In the genomic region with DNA sequence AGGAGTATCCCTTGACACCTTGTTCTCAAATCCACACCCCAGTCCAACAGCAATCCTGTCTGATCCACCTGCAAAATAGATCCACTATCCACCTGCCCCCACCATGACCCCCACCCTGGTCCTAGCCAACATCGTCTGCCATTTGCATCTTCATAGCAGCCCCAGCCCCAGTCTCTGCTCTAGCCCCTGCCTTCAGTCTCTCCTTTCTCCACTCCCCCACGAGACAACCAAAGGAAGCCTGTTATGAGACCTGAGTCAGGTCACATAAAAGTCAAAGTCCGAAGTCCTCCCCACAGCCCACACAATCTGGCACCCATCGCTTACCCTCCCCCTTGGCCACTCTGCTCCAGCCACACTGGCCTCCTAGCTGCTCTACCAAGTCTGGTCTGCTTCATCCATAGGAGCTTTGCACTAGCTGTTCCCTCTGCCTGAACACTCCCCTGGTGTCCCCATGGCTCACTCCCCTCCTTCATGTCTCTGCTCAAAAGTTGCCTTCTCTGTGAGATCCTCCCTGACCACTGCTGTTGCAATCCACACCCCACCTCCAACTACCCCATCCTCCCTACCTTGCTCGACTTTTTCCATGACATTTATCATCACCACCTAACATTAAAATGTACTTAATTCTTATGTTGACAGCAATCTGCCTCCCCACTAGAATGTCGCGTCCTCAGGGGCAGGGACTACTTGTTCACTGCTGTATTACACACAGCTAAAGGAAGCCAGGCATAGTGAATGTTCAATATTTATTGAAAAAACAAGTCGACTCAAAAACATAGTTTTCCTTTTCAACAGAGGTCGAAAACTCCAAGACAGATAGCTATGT, we compare ENCODE assay signal across 1 cellular context.
A peak's percentile ranks its signal among the peaks of the same experiment; 100 is the strongest.
TF ChIP-seq lines count a peak whose summit lies in the region.

No MANE protein-coding gene starts in this region.

TF ChIP-seq in HepG2, 621 proteins besides CTCF, POLR2A, EP300 and RAD21 (continued from another document and continues in another):
- TF ChIP-seq, protein P1, sequence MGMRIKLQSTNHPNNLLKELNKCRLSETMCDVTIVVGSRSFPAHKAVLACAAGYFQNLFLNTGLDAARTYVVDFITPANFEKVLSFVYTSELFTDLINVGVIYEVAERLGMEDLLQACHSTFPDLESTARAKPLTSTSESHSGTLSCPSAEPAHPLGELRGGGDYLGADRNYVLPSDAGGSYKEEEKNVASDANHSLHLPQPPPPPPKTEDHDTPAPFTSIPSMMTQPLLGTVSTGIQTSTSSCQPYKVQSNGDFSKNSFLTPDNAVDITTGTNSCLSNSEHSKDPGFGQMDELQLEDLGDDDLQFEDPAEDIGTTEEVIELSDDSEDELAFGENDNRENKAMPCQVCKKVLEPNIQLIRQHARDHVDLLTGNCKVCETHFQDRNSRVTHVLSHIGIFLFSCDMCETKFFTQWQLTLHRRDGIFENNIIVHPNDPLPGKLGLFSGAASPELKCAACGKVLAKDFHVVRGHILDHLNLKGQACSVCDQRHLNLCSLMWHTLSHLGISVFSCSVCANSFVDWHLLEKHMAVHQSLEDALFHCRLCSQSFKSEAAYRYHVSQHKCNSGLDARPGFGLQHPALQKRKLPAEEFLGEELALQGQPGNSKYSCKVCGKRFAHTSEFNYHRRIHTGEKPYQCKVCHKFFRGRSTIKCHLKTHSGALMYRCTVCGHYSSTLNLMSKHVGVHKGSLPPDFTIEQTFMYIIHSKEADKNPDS (CRISPR knock-in tag; IDR thresholded peaks at IDR 0.05): no peak
- TF ChIP-seq ZFP36L2 (CRISPR knock-in tag; IDR thresholded peaks at IDR 0.05) (no peak), KDM1A (CRISPR knock-in tag; IDR thresholded peaks at IDR 0.05) (no peak), POLR2G (IDR thresholded peaks at IDR 0.05; ENCODE audit: low read depth, low read length) (peak; percentile 74), RORA (CRISPR knock-in tag; IDR thresholded peaks at IDR 0.05) (no peak), RELA (CRISPR knock-in tag; IDR thresholded peaks at IDR 0.05) (no peak), ZBTB44 (CRISPR knock-in tag; IDR thresholded peaks at IDR 0.05) (no peak), E2F5 (CRISPR knock-in tag; conservative IDR thresholded peaks at IDR 0.05) (no peak), SIN3A (IDR thresholded peaks at IDR 0.05; ENCODE audit: borderline replicate concordance, low read depth, low read length) (peak; percentile 81; the same call in 1 of the 2 replicates), ZNF224 (CRISPR knock-in tag; IDR thresholded peaks at IDR 0.05) (no peak), TEAD2 (CRISPR knock-in tag; IDR thresholded peaks at IDR 0.05) (no peak), MXD4 (CRISPR knock-in tag; IDR thresholded peaks at IDR 0.05) (no peak; the same call in 1 of the 2 replicates), ZNF44 (CRISPR knock-in tag; IDR thresholded peaks at IDR 0.05) (no peak), EZH2 (conservative IDR thresholded peaks at IDR 0.05; ENCODE audit: low read depth, low read length) (no peak), ZNF12 (CRISPR knock-in tag; IDR thresholded peaks at IDR 0.05) (no peak), ZFYVE20 (CRISPR knock-in tag; IDR thresholded peaks at IDR 0.05; ENCODE audit: borderline replicate concordance, low read depth) (no peak), ZC3H4 (CRISPR knock-in tag; IDR thresholded peaks at IDR 0.05; ENCODE audit: borderline replicate concordance) (0 out of 2 replicates have a peak, but pooled peaks have one; percentile 48), ZNF629 (CRISPR knock-in tag; conservative IDR thresholded peaks at IDR 0.05) (no peak), MBNL3 (CRISPR knock-in tag; conservative IDR thresholded peaks at IDR 0.05) (no peak), ZNF569 (CRISPR knock-in tag; IDR thresholded peaks at IDR 0.05; ENCODE audit: borderline replicate concordance) (no peak), ZNF3 (CRISPR knock-in tag; IDR thresholded peaks at IDR 0.05) (no peak), ZNF784 (CRISPR knock-in tag; IDR thresholded peaks at IDR 0.05; ENCODE audit: borderline replicate concordance) (peak; percentile 24; the same call in 1 of the 2 replicates), XRCC5 (optimal IDR thresholded peaks at IDR 0.05; ENCODE audit: low read length) (peak; percentile 88), ZNF546 (CRISPR knock-in tag; conservative IDR thresholded peaks at IDR 0.05) (no peak), IKZF1 (IDR thresholded peaks at IDR 0.05) (no peak), ZNF136 (CRISPR knock-in tag; IDR thresholded peaks at IDR 0.05; ENCODE audit: low read depth) (no peak), RARG (CRISPR knock-in tag; IDR thresholded peaks at IDR 0.05; ENCODE audit: low read depth) (no peak), HCFC1 (IDR thresholded peaks at IDR 0.05; ENCODE audit: low read depth, low read length) (no peak), ZNF501 (CRISPR knock-in tag; IDR thresholded peaks at IDR 0.05) (no peak), CBX2 (IDR thresholded peaks at IDR 0.05; ENCODE audit: low read depth, low read length) (no peak), CBX2 (CRISPR knock-in tag; IDR thresholded peaks at IDR 0.05; ENCODE audit: low read depth) (no peak), LCORL (IDR thresholded peaks at IDR 0.05) (no peak), LCORL (CRISPR knock-in tag; IDR thresholded peaks at IDR 0.05) (peak; percentile 23; the same call in 1 of the 2 replicates), CCAR2 (optimal IDR thresholded peaks at IDR 0.05; ENCODE audit: low read depth, low read length) (peak; percentile 79)
- TF ChIP-seq, protein P2, sequence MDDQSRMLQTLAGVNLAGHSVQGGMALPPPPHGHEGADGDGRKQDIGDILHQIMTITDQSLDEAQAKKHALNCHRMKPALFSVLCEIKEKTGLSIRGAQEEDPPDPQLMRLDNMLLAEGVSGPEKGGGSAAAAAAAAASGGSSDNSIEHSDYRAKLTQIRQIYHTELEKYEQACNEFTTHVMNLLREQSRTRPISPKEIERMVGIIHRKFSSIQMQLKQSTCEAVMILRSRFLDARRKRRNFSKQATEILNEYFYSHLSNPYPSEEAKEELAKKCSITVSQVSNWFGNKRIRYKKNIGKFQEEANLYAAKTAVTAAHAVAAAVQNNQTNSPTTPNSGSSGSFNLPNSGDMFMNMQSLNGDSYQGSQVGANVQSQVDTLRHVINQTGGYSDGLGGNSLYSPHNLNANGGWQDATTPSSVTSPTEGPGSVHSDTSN (CRISPR knock-in tag; IDR thresholded peaks at IDR 0.05; ENCODE audit: borderline replicate concordance): no peak
- TF ChIP-seq, protein P3, sequence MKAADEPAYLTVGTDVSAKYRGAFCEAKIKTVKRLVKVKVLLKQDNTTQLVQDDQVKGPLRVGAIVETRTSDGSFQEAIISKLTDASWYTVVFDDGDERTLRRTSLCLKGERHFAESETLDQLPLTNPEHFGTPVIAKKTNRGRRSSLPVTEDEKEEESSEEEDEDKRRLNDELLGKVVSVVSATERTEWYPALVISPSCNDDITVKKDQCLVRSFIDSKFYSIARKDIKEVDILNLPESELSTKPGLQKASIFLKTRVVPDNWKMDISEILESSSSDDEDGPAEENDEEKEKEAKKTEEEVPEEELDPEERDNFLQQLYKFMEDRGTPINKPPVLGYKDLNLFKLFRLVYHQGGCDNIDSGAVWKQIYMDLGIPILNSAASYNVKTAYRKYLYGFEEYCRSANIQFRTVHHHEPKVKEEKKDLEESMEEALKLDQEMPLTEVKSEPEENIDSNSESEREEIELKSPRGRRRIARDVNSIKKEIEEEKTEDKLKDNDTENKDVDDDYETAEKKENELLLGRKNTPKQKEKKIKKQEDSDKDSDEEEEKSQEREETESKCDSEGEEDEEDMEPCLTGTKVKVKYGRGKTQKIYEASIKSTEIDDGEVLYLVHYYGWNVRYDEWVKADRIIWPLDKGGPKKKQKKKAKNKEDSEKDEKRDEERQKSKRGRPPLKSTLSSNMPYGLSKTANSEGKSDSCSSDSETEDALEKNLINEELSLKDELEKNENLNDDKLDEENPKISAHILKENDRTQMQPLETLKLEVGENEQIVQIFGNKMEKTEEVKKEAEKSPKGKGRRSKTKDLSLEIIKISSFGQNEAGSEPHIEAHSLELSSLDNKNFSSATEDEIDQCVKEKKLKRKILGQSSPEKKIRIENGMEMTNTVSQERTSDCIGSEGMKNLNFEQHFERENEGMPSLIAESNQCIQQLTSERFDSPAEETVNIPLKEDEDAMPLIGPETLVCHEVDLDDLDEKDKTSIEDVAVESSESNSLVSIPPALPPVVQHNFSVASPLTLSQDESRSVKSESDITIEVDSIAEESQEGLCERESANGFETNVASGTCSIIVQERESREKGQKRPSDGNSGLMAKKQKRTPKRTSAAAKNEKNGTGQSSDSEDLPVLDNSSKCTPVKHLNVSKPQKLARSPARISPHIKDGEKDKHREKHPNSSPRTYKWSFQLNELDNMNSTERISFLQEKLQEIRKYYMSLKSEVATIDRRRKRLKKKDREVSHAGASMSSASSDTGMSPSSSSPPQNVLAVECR (CRISPR knock-in tag; IDR thresholded peaks at IDR 0.05; ENCODE audit: borderline replicate concordance): no peak
- TF ChIP-seq, protein P4, sequence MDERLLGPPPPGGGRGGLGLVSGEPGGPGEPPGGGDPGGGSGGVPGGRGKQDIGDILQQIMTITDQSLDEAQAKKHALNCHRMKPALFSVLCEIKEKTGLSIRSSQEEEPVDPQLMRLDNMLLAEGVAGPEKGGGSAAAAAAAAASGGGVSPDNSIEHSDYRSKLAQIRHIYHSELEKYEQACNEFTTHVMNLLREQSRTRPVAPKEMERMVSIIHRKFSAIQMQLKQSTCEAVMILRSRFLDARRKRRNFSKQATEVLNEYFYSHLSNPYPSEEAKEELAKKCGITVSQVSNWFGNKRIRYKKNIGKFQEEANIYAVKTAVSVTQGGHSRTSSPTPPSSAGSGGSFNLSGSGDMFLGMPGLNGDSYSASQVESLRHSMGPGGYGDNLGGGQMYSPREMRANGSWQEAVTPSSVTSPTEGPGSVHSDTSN (CRISPR knock-in tag; IDR thresholded peaks at IDR 0.05): no peak
- TF ChIP-seq, protein P5, sequence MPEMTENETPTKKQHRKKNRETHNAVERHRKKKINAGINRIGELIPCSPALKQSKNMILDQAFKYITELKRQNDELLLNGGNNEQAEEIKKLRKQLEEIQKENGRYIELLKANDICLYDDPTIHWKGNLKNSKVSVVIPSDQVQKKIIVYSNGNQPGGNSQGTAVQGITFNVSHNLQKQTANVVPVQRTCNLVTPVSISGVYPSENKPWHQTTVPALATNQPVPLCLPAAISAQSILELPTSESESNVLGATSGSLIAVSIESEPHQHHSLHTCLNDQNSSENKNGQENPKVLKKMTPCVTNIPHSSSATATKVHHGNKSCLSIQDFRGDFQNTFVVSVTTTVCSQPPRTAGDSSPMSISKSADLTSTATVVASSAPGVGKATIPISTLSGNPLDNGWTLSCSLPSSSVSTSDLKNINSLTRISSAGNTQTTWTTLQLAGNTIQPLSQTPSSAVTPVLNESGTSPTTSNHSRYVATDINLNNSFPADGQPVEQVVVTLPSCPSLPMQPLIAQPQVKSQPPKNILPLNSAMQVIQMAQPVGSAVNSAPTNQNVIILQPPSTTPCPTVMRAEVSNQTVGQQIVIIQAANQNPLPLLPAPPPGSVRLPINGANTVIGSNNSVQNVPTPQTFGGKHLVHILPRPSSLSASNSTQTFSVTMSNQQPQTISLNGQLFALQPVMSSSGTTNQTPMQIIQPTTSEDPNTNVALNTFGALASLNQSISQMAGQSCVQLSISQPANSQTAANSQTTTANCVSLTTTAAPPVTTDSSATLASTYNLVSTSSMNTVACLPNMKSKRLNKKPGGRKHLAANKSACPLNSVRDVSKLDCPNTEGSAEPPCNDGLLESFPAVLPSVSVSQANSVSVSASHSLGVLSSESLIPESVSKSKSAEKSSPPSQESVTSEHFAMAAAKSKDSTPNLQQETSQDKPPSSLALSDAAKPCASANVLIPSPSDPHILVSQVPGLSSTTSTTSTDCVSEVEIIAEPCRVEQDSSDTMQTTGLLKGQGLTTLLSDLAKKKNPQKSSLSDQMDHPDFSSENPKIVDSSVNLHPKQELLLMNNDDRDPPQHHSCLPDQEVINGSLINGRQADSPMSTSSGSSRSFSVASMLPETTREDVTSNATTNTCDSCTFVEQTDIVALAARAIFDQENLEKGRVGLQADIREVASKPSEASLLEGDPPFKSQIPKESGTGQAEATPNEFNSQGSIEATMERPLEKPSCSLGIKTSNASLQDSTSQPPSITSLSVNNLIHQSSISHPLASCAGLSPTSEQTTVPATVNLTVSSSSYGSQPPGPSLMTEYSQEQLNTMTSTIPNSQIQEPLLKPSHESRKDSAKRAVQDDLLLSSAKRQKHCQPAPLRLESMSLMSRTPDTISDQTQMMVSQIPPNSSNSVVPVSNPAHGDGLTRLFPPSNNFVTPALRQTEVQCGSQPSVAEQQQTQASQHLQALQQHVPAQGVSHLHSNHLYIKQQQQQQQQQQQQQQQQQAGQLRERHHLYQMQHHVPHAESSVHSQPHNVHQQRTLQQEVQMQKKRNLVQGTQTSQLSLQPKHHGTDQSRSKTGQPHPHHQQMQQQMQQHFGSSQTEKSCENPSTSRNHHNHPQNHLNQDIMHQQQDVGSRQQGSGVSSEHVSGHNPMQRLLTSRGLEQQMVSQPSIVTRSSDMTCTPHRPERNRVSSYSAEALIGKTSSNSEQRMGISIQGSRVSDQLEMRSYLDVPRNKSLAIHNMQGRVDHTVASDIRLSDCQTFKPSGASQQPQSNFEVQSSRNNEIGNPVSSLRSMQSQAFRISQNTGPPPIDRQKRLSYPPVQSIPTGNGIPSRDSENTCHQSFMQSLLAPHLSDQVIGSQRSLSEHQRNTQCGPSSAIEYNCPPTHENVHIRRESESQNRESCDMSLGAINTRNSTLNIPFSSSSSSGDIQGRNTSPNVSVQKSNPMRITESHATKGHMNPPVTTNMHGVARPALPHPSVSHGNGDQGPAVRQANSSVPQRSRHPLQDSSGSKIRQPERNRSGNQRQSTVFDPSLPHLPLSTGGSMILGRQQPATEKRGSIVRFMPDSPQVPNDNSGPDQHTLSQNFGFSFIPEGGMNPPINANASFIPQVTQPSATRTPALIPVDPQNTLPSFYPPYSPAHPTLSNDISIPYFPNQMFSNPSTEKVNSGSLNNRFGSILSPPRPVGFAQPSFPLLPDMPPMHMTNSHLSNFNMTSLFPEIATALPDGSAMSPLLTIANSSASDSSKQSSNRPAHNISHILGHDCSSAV (CRISPR knock-in tag; IDR thresholded peaks at IDR 0.05; ENCODE audit: borderline replicate concordance): 0 out of 2 replicates have a peak, but pooled peaks have one; percentile 22
